Comparison of ENCODE assay signal across 17 cellular contexts in genomic region chr17:37717627-37718382, GRCh38. TPM values are rescaled to one million over a fixed set of nuclear protein-coding genes. Genes with fewer than 3 reads are reported as not detected.
DNase-seq lines count a peak whose midpoint lies in the region; ATAC-seq, FAIRE-seq and TF ChIP-seq lines count a peak whose summit lies in the region.
"Had no signal": no experiment of that assay in that cellular context is flagged by ENCODE, and none has a peak within 500 bp of the region (broad histone marks: within the 10 kb centered on the region; RNA-seq: fewer than 3 reads in every experiment).

No MANE protein-coding gene starts in this region.

- H3K36me3 Mint-ChIP-seq in activated naive CD4-positive, alpha-beta T cell treated with anti-CD3 and anti-CD28 coated beads, Interleukin-2, amount 10 ng/mL, durations not matched to agents 7 days and 5 days, result no peaks in the 10 kb centered on the region
- H3K36me3 Mint-ChIP-seq: CD14-positive monocyte had no signal

- FAIRE-seq in GM19239 (lab: Jason Lieb, UNC), result no peak

- peak overlapping the region; percentile 17; the same call in 1 of the 2 replicates for H3K4me2 ChIP-seq in MM.1S (ENCODE audit: low read depth, low read length)

- CTCF ChIA-PET in activated naive CD4-positive, alpha-beta T cell treated with anti-CD3 and anti-CD28 coated beads, Interleukin-2, amount 10 ng/mL, durations not matched to agents 7 days and 5 days (lab: Charles Lee), result no interaction called here

- no peaks in the 10 kb centered on the region for H4K20me1 ChIP-seq in MM.1S (ENCODE audit: insufficient read depth, low read length)

- no peaks in the 10 kb centered on the region for H3K79me2 ChIP-seq in MM.1S (ENCODE audit: low read length)

- peak overlapping the region; percentile 26; the same call in 1 of the 2 replicates for H2AFZ ChIP-seq in MM.1S (ENCODE audit: low read length)

- no peak overlapping the region for H3K27ac Mint-ChIP-seq in activated naive CD4-positive, alpha-beta T cell treated with anti-CD3 and anti-CD28 coated beads, Interleukin-2, amount 10 ng/mL, durations not matched to agents 7 days and 5 days
- H3K27ac Mint-ChIP-seq: CD14-positive monocyte, H9 had no signal

- peaks cover 6% of the 10 kb centered on the region for H3K4me1 Mint-ChIP-seq in activated naive CD4-positive, alpha-beta T cell treated with anti-CD3 and anti-CD28 coated beads, Interleukin-2, amount 10 ng/mL, durations not matched to agents 7 days and 5 days
- H3K4me1 Mint-ChIP-seq: CD14-positive monocyte; central memory CD8-positive, alpha-beta T cell had no signal

- no peak overlapping the region for H3K4me3 ChIP-seq in MM.1S (ENCODE audit: low read length)
- H3K4me3 ChIP-seq in mucosa of descending colon, result no peak overlapping the region

- DNase-seq in DMS79 (lab: John Stamatoyannopoulos, UW) (peak; percentile 84), MM.1S (peak; percentile 18), dedifferentiated amniotic fluid mesenchymal stem cell (ENCODE audit: extremely low spot score) (peak; percentile 81), mucosa of descending colon (no peak), kidney tubule cell (ENCODE audit: low spot score) (no peak), occipital lobe (lab: John Stamatoyannopoulos, UW) (no peak), GM19239 (ENCODE audit: insufficient read length, low spot score) (no peak)
- DNase-seq in activated naive CD4-positive, alpha-beta T cell treated with anti-CD3 and anti-CD28 coated beads, Interleukin-2, amount 10 ng/mL, durations not matched to agents 7 days and 5 days, result no peak
- DNase-seq: activated CD4-positive, alpha-beta T cell treated with anti-CD3 and anti-CD28 coated beads, Interleukin-2, amount 50 U/mL, for 48 hours; activated gamma-delta T cell treated with Interleukin-2 at 50 U/mL for 16 hours; H9; retina; T-helper 2 cell had no signal

- H3F3A ChIP-seq in MM.1S (ENCODE audit: insufficient read depth, low read length), result peaks cover 11% of the 10 kb centered on the region; the same call in 1 of the 2 replicates

- H3K9ac ChIP-seq in MM.1S (ENCODE audit: low read length), result no peak overlapping the region

- TF ChIP-seq CTCF in MM.1S (IDR thresholded peaks at IDR 0.05; ENCODE audit: low read length) (no peak), mucosa of descending colon (IDR thresholded peaks at IDR 0.05) (no peak)

- no peaks in the 10 kb centered on the region for H3K36me3 ChIP-seq in MM.1S (replicated peaks; ENCODE audit: insufficient read depth, low read length)
- H3K36me3 ChIP-seq in mucosa of descending colon (ENCODE audit: low read depth), result no peaks in the 10 kb centered on the region

- ATAC-seq in mucosa of descending colon, result peak; percentile 4

- H3K9me3 ChIP-seq in MM.1S (replicated peaks; ENCODE audit: insufficient read depth, low read length) (no peaks in the 10 kb centered on the region), mucosa of descending colon (no peaks in the 10 kb centered on the region)

- H3K4me1 ChIP-seq in MM.1S (ENCODE audit: low read length) (peaks cover 18% of the 10 kb centered on the region), mucosa of descending colon (ENCODE audit: low read depth) (peaks cover 56% of the 10 kb centered on the region)

- H3K27ac ChIP-seq in MM.1S (ENCODE audit: low read length), result peak overlapping the region; percentile 26; the same call in 1 of the 2 replicates

- intact Hi-C loops in mucosa of descending colon (cut with DNase I, micrococcal nuclease), result no loop called here

- no peaks in the 10 kb centered on the region for H3K9me3 Mint-ChIP-seq in activated naive CD4-positive, alpha-beta T cell treated with anti-CD3 and anti-CD28 coated beads, Interleukin-2, amount 10 ng/mL, durations not matched to agents 7 days and 5 days
- H3K9me3 Mint-ChIP-seq: CD14-positive monocyte; central memory CD8-positive, alpha-beta T cell; H9 had no signal

- no peaks in the 10 kb centered on the region for H3K27me3 ChIP-seq in MM.1S (replicated peaks; ENCODE audit: insufficient read depth, low read length)

- H3K9me2 ChIP-seq in MM.1S (replicated peaks; ENCODE audit: insufficient read depth, low read length), result no peaks in the 10 kb centered on the region

- peaks cover 76% of the 10 kb centered on the region for H3K27me3 Mint-ChIP-seq in activated naive CD4-positive, alpha-beta T cell treated with anti-CD3 and anti-CD28 coated beads, Interleukin-2, amount 10 ng/mL, durations not matched to agents 7 days and 5 days

- H3K4me3 Mint-ChIP-seq in activated naive CD4-positive, alpha-beta T cell treated with anti-CD3 and anti-CD28 coated beads, Interleukin-2, amount 10 ng/mL, durations not matched to agents 7 days and 5 days, result no peak overlapping the region
- H3K4me3 Mint-ChIP-seq: CD14-positive monocyte; central memory CD8-positive, alpha-beta T cell; H9 had no signal

RNA-seq across cellular contexts. Expression of gene HNF1B, which starts 27.1 kb away (rescaled TPM):
- total RNA-seq in mucosa of descending colon (10 to 100 TPM; 21.1 to 54.6 (median 34.8) TPM), occipital lobe (not detected)
- total RNA-seq: esophagus mucosa, G401, H9 had no signal

Comparison
In these comparisons a context has a peak if more than half of its experiments do, and no peak if none do; other contexts are left out.
1. DNase-seq: peak in DMS79 (single experiment), MM.1S (single experiment) and dedifferentiated amniotic fluid mesenchymal stem cell (single experiment); none in mucosa of descending colon (0 of 3), activated naive CD4-positive, alpha-beta T cell treated with anti-CD3 and anti-CD28 coated beads, Interleukin-2, amount 10 ng/mL, durations not matched to agents 7 days and 5 days (single experiment), kidney tubule cell (single experiment), occipital lobe (single experiment) and GM19239 (single experiment).
2. RNA of gene HNF1B, which starts 27.1 kb away (total RNA-seq): 21.1 to 54.6 TPM in mucosa of descending colon; not detected in occipital lobe (single experiment); every median in the first group is over 10 times any median in the second.